ENCODE assay signal across 2 cellular contexts in genomic region chr22:37404126-37404525, GRCh38.
TF ChIP-seq lines count a peak whose summit lies in the region.

No MANE protein-coding gene starts in this region.

TF ChIP-seq in HEK293, 187 proteins besides CTCF, POLR2A, EP300 and RAD21 (continued from another document):
- TF ChIP-seq ZBTB49 (tag by site-specific recombination; IDR thresholded peaks at IDR 0.05; ENCODE audit: low read depth): no peak
- TF ChIP-seq ZNF157 (tag by site-specific recombination; IDR thresholded peaks at IDR 0.05): peak; percentile 54; the same call in 1 of the 2 replicates
- no peak for TF ChIP-seq ZNF707 (tag by site-specific recombination; IDR thresholded peaks at IDR 0.05)
- peak; percentile 54; the same call in 1 of the 2 replicates for TF ChIP-seq GLIS2 (tag by site-specific recombination; IDR thresholded peaks at IDR 0.05)
- TF ChIP-seq GLIS1 (tag by site-specific recombination; IDR thresholded peaks at IDR 0.05): 0 out of 2 replicates have a peak, but pooled peaks have one; percentile 25
- no peak for TF ChIP-seq SP7 (tag by site-specific recombination; IDR thresholded peaks at IDR 0.05)
TF ChIP-seq in HEK293: peak in this region for 3.

TF ChIP-seq in H1, 55 proteins besides CTCF, POLR2A, EP300 and RAD21:
- TF ChIP-seq ATF2 (IDR thresholded peaks at IDR 0.05; ENCODE audit: low read length) (no peak), NANOG (IDR thresholded peaks at IDR 0.05; ENCODE audit: insufficient read depth, low read depth, low read length, poor library complexity, severe bottlenecking) (no peak), GABPA (IDR thresholded peaks at IDR 0.05; ENCODE audit: borderline replicate concordance, insufficient read depth, low read length) (no peak), CHD7 (IDR thresholded peaks at IDR 0.05; ENCODE audit: insufficient replicate concordance, low read length) (no peak), MAX (IDR thresholded peaks at IDR 0.05) (no peak), EGR1 (IDR thresholded peaks at IDR 0.05; ENCODE audit: borderline replicate concordance, low read depth, low read length) (no peak)
